In the genomic region with DNA sequence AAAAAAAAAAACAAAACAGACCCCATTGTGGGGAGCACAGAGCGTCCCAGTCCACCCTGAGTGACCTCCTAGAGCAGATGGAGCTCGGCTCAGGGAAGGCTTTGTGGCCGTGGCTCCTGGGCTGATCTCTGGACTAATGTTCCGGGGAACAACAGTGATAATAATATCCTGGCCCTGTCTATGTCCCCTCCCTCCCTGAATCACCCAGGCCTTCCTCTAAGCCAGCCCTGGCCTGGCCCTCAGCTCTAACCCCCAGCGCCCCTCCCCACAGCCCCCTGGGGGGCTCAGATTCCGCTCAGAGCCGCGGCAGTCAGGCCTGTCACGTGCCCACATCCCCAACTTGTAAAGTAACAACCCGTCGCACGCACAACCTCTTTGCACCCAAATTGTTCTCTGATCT, we compare ENCODE assay signal across 14 cellular contexts. TPM values are rescaled to one million over a fixed set of nuclear protein-coding genes. Genes with fewer than 3 reads are reported as not detected.
A peak's percentile ranks its signal among the peaks of the same experiment; 100 is the strongest.
DNase-seq lines count a peak whose midpoint lies in the region; TF ChIP-seq lines count a peak whose summit lies in the region.
"Had no signal": no experiment of that assay in that cellular context is flagged by ENCODE, and none has a peak within 500 bp of the region (broad histone marks: within the 10 kb centered on the region; RNA-seq: fewer than 3 reads in every experiment).

No MANE protein-coding gene starts in this region.

- no peak overlapping the region for H3K14ac ChIP-seq in neuronal stem cell (ENCODE audit: low read length)

- WGBS in neuronal stem cell (ENCODE audit: extremely low coverage in 2 of 2, insufficient read length in 2 of 2, insufficient replicate concordance in 1 of 2), 2 donors, result no CpG with 5 or more reads among the region's 12 CpGs

- peak; percentile 35 for DNase-seq in NCI-H82 (lab: John Stamatoyannopoulos, UW)
- no peak for DNase-seq in NCI-H82 treated with DMSO at 0.1 percent for 48 hours (lab: John Stamatoyannopoulos, UW; ENCODE audit: unreplicated experiment)
- peak; percentile 85 for DNase-seq in WERI-Rb-1
- no peak for DNase-seq in neuronal stem cell (ENCODE audit: low spot score)
- no peak for DNase-seq in NCI-H187 treated with DMSO at 0.1 percent for 48 hours (lab: John Stamatoyannopoulos, UW)
- DNase-seq in activated CD4-positive, alpha-beta T cell treated with anti-CD3 and anti-CD28 coated beads, Interleukin-2, amount 50 U/mL, for 1 hour, result no peak
- DNase-seq in NCI-H2171 (lab: John Stamatoyannopoulos, UW), result no peak
- DNase-seq: AML-193; Calu3; CD8-positive, alpha-beta T cell; DMS 273 treated with DMSO at 0.1 percent for 48 hours had no signal

- no peak overlapping the region for H2BK12ac ChIP-seq in neuronal stem cell (ENCODE audit: low read length)

- H3K23ac ChIP-seq in neuronal stem cell (ENCODE audit: low read depth, low read length, poor library complexity), result no peak overlapping the region

- peak overlapping the region; percentile 96 for H2AK5ac ChIP-seq in neuronal stem cell (ENCODE audit: low read depth, low read length)

- no peak overlapping the region for H2BK120ac ChIP-seq in neuronal stem cell (ENCODE audit: low read depth, low read length)

- peaks cover 6% of the 10 kb centered on the region for H3K79me1 ChIP-seq in neuronal stem cell (ENCODE audit: low read depth, low read length)

- H2BK5ac ChIP-seq in neuronal stem cell (ENCODE audit: low read length), result peak overlapping the region; percentile 39

- peaks cover 0 to 7% of the 10 kb centered on the region in 2 donors for H3K4me1 ChIP-seq in neuronal stem cell (ENCODE audit: control insufficient read depth in 2 of 2, insufficient read depth in 1 of 2, low read depth in 1 of 2, low read length in 2 of 2)
- H3K4me1 ChIP-seq: A549 had no signal

- no peak overlapping the region for H3K9ac ChIP-seq in neuronal stem cell (ENCODE audit: low read depth, low read length, poor library complexity)

- peak overlapping the region; percentile 11 for H3K4ac ChIP-seq in neuronal stem cell (ENCODE audit: low read length)

- no peak overlapping the region for H3K4me2 ChIP-seq in neuronal stem cell (ENCODE audit: insufficient read depth, low read length, poor library complexity, severe bottlenecking)
- H3K4me2 ChIP-seq: A549 had no signal

- H3K27ac ChIP-seq in WERI-Rb-1, result peak overlapping the region; percentile 74
- no peak overlapping the region for H3K27ac ChIP-seq in neuronal stem cell (replicated peaks; ENCODE audit: low read length)
- H3K27ac ChIP-seq: 22Rv1, A549 had no signal

- no peak overlapping the region for H2AFZ ChIP-seq in neuronal stem cell (ENCODE audit: low read length)

- no peaks in the 10 kb centered on the region for H3K36me3 ChIP-seq in WERI-Rb-1
- H3K36me3 ChIP-seq in neuronal stem cell (replicated peaks in 1 of 2; ENCODE audit: control insufficient read depth in 2 of 2, insufficient read depth in 2 of 2, low read length in 2 of 2), result no peaks in the 10 kb centered on the region
- H3K36me3 ChIP-seq: HAP-1 had no signal

- TF ChIP-seq CTCF in WERI-Rb-1 (IDR thresholded peaks at IDR 0.05; ENCODE audit: low read depth, low read length), result no peak

- H3K4me3 ChIP-seq in WERI-Rb-1 (ENCODE audit: low read depth, low read length), result no peak overlapping the region
- no peak overlapping the region for H3K4me3 ChIP-seq in neuronal stem cell (ENCODE audit: low read length in 2 of 2)
- H3K4me3 ChIP-seq: A549, HAP-1 had no signal

- H3K27me3 ChIP-seq in WERI-Rb-1 (ENCODE audit: insufficient read depth, low read depth, severe bottlenecking) (no peaks in the 10 kb centered on the region), neuronal stem cell (ENCODE audit: control insufficient read depth in 3 of 3, insufficient read depth in 3 of 3, low read depth in 1 of 3, low read length in 3 of 3) (peaks cover 0 to 56% (median 9%) of the 10 kb centered on the region in 3 experiments)

- H3K9me3 ChIP-seq in WERI-Rb-1 (ENCODE audit: severe bottlenecking) (peaks cover 4% of the 10 kb centered on the region), neuronal stem cell (replicated peaks in 1 of 2; ENCODE audit: control insufficient read depth in 2 of 2, insufficient read depth in 1 of 2, low read depth in 1 of 2, low read length in 2 of 2) (no peaks in the 10 kb centered on the region)
- H3K9me3 ChIP-seq: A549, HAP-1 had no signal

- H3K18ac ChIP-seq in neuronal stem cell (ENCODE audit: low read length), result no peak overlapping the region

- no peak overlapping the region for H4K91ac ChIP-seq in neuronal stem cell (ENCODE audit: low read depth, low read length, poor library complexity)

- no peak overlapping the region for H4K8ac ChIP-seq in neuronal stem cell (ENCODE audit: low read depth, low read length)

- no peak overlapping the region for H2BK15ac ChIP-seq in neuronal stem cell (ENCODE audit: low read length)

RNA-seq across cellular contexts. Expression of a gene that starts 48.3 kb away (rescaled TPM):
- polyA plus RNA-seq in neuronal stem cell (2013, experiment 1 of 2), result 9.4 TPM
- 10.1 TPM for polyA plus RNA-seq in neuronal stem cell (2013, experiment 2 of 2)

Comparison
In these comparisons a context has a peak if more than half of its experiments do, and no peak if none do; other contexts are left out.
1. DNase-seq: peak in NCI-H82 (single experiment) and WERI-Rb-1 (single experiment); none in NCI-H82 treated with DMSO at 0.1 percent for 48 hours (single experiment), neuronal stem cell (single experiment), NCI-H187 treated with DMSO at 0.1 percent for 48 hours (single experiment), activated CD4-positive, alpha-beta T cell treated with anti-CD3 and anti-CD28 coated beads, Interleukin-2, amount 50 U/mL, for 1 hour (single experiment) and NCI-H2171 (single experiment).